ENCODE assay signal across 22 cellular contexts in the genomic region with DNA sequence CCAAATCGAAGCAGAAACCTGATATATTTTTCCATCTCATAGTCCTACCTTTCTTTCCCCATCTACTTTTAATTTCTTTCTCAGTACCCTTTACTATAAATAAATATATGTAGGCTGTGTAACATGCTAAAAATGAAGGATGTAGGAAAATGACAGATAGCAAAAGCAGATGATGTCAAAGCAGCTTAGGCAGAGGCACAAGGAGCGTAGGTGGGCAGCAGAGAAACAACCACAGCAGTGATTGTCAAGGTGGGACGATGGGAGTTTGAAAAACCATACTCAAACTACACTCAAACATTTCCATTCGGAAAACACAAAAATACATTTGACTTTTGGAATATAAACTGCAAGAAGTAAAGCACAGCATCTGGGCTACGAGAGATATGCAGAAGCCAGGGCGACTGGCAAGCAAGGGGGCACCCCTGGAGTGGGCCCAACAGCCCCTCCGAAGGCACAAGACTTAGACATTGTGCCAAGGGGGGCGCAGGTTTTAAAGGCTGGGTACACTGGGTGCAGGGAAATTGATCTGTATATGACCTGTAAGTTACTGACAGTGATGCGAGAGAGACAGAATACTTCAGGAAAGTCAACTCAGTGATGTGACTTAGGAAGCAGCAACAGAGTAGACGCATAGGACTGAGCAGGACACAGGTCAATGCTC. TPM values are rescaled to one million over a fixed set of nuclear protein-coding genes. Genes with fewer than 3 reads are reported as not detected.
DNase-seq lines count a peak whose midpoint lies in the region; ATAC-seq and TF ChIP-seq lines count a peak whose summit lies in the region.
"Had no signal": no experiment of that assay in that cellular context is flagged by ENCODE, and none has a peak within 500 bp of the region (broad histone marks: within the 10 kb centered on the region; RNA-seq: fewer than 3 reads in every experiment).

No MANE protein-coding gene starts in this region.

- no peak for DNase-seq in activated CD4-positive, alpha-beta T cell treated with anti-CD3 and anti-CD28 coated beads, Interleukin-2, amount 10 ng/mL, durations not matched to agents 24 days and 14 days
- no peak for DNase-seq in activated CD4-positive, alpha-beta T cell treated with anti-CD3 and anti-CD28 coated beads for 48 hours
- DNase-seq in naive thymus-derived CD8-positive, alpha-beta T cell: no peak
- no peak for DNase-seq in kidney glomerular epithelial cell (lab: John Stamatoyannopoulos, UW)
- DNase-seq in GM10266 (ENCODE audit: extremely low spot score): no peak
- DNase-seq: activated naive CD8-positive, alpha-beta T cell treated with anti-CD3 and anti-CD28 coated beads for 36 hours; activated T-cell treated with anti-CD3 and anti-CD28 coated beads, Interleukin-2, amount 50 U/mL, for 1 hour; BE2C; cortex of kidney; H7; heart right ventricle; Kasumi-1; left ventricle myocardium inferior; NCI-H1092; NCI-H510A; retina; RPMI8226; SK-N-SH; stimulated activated CD4-positive, alpha-beta T cell treated with anti-CD3 and anti-CD28 coated beads, Interleukin-12 subunit alpha, Interleukin-12 subunit beta, amount 100 ng/mL, for 4 hours had no signal

- 0 out of 22 replicates have a peak overlapping the region, but pooled peaks of 2 of the 11 experiments have one; percentile 5 to 19 for H3K9ac ChIP-seq in BLaER1 treated with 17β-estradiol and CSF1 and Interleukin-3, amounts not matched to agents 10 nM and 100 nM
- H3K9ac ChIP-seq: SK-N-SH had no signal

- H3K36me3 ChIP-seq in BLaER1 treated with 17β-estradiol and CSF1 and Interleukin-3, amounts not matched to agents 10 nM and 100 nM: peaks cover 74 to 99% (median 92%) of the 10 kb centered on the region in 11 experiments

- no peaks in the 10 kb centered on the region for H3K9me3 ChIP-seq in BLaER1 treated with 17β-estradiol and CSF1 and Interleukin-3, amounts not matched to agents 10 nM and 100 nM (replicated peaks in 1 of 11)
- H3K9me3 ChIP-seq: BE2C, heart right ventricle, left ventricle myocardium inferior, SK-N-SH had no signal

- no peak overlapping the region for H3K4me2 ChIP-seq in BLaER1 treated with 17β-estradiol and CSF1 and Interleukin-3, amounts not matched to agents 10 nM and 100 nM
- H3K4me2 ChIP-seq: SK-N-SH had no signal

- peaks cover 0 to 59% (median 7%) of the 10 kb centered on the region in 11 experiments; a peak in 10 of 22 replicates for H4K20me1 ChIP-seq in BLaER1 treated with 17β-estradiol and CSF1 and Interleukin-3, amounts not matched to agents 10 nM and 100 nM

- H3K4me1 ChIP-seq in BLaER1 treated with 17β-estradiol and CSF1 and Interleukin-3, amounts not matched to agents 10 nM and 100 nM: peaks cover 13 to 45% (median 34%) of the 10 kb centered on the region in 10 experiments; a peak in 19 of 20 replicates
- H3K4me1 ChIP-seq: BE2C had no signal

- no peaks in the 10 kb centered on the region for H3K27me3 ChIP-seq in BLaER1 treated with 17β-estradiol and CSF1 and Interleukin-3, amounts not matched to agents 10 nM and 100 nM
- H3K27me3 ChIP-seq: BE2C, heart right ventricle had no signal

- H3K27me3 Mint-ChIP-seq in activated CD4-positive, alpha-beta T cell treated with anti-CD3 and anti-CD28 coated beads, Interleukin-2, amount 10 ng/mL, durations not matched to agents 24 days and 14 days: no peaks in the 10 kb centered on the region
- H3K27me3 Mint-ChIP-seq in activated T-helper 17 cell treated with anti-CD3 and anti-CD28 coated beads, Interleukin-2, amount 50 U/mL, for 72 hours: no peaks in the 10 kb centered on the region
- H3K27me3 Mint-ChIP-seq in naive thymus-derived CD8-positive, alpha-beta T cell: no peaks in the 10 kb centered on the region
- H3K27me3 Mint-ChIP-seq: activated naive CD8-positive, alpha-beta T cell treated with anti-CD3 and anti-CD28 coated beads for 36 hours had no signal

- H3K4me3 ChIP-seq in BLaER1 treated with 17β-estradiol and CSF1 and Interleukin-3, amounts not matched to agents 10 nM and 100 nM: no peak overlapping the region
- H3K4me3 ChIP-seq: heart right ventricle, left ventricle myocardium inferior had no signal

- no peaks in the 10 kb centered on the region for H3K9me3 Mint-ChIP-seq in activated CD4-positive, alpha-beta T cell treated with anti-CD3 and anti-CD28 coated beads, Interleukin-2, amount 10 ng/mL, durations not matched to agents 24 days and 14 days
- H3K9me3 Mint-ChIP-seq in activated T-helper 17 cell treated with anti-CD3 and anti-CD28 coated beads, Interleukin-2, amount 50 U/mL, for 72 hours: no peaks in the 10 kb centered on the region
- H3K9me3 Mint-ChIP-seq in naive thymus-derived CD8-positive, alpha-beta T cell: no peaks in the 10 kb centered on the region
- H3K9me3 Mint-ChIP-seq: activated naive CD8-positive, alpha-beta T cell treated with anti-CD3 and anti-CD28 coated beads for 36 hours had no signal

- intact Hi-C loops in activated CD4-positive, alpha-beta T cell treated with anti-CD3 and anti-CD28 coated beads, Interleukin-2, amount 10 ng/mL, durations not matched to agents 24 days and 14 days (cut with micrococcal nuclease): no loop called here

- TF ChIP-seq CTCF in GM10266 (IDR thresholded peaks at IDR 0.05; ENCODE audit: control insufficient read depth, insufficient read depth, low read depth, missing control alignments): no peak

- peaks cover 66% of the 10 kb centered on the region for H3K36me3 Mint-ChIP-seq in activated CD4-positive, alpha-beta T cell treated with anti-CD3 and anti-CD28 coated beads, Interleukin-2, amount 10 ng/mL, durations not matched to agents 24 days and 14 days (ENCODE audit: low read depth)
- H3K36me3 Mint-ChIP-seq in activated T-helper 17 cell treated with anti-CD3 and anti-CD28 coated beads, Interleukin-2, amount 50 U/mL, for 72 hours (ENCODE audit: low read depth): peaks cover 94% of the 10 kb centered on the region
- H3K36me3 Mint-ChIP-seq in naive thymus-derived CD8-positive, alpha-beta T cell: peaks cover 0 to 87% (median 5%) of the 10 kb centered on the region in 3 donors

- H3K27ac Mint-ChIP-seq in activated CD4-positive, alpha-beta T cell treated with anti-CD3 and anti-CD28 coated beads, Interleukin-2, amount 10 ng/mL, durations not matched to agents 24 days and 14 days: peak overlapping the region; percentile 29
- peak overlapping the region; percentile 13 for H3K27ac Mint-ChIP-seq in activated T-helper 17 cell treated with anti-CD3 and anti-CD28 coated beads, Interleukin-2, amount 50 U/mL, for 72 hours
- peak overlapping the region in 6 of 10 donors; percentile 29 to 76 (median 42) for H3K27ac Mint-ChIP-seq in naive thymus-derived CD8-positive, alpha-beta T cell
- H3K27ac Mint-ChIP-seq: activated naive CD8-positive, alpha-beta T cell treated with anti-CD3 and anti-CD28 coated beads for 36 hours had no signal

- no peak for ATAC-seq in activated T-helper 17 cell treated with anti-CD3 and anti-CD28 coated beads, Interleukin-2, amount 50 U/mL, for 72 hours (replicated peaks)
- ATAC-seq in naive thymus-derived CD8-positive, alpha-beta T cell: no peak
- ATAC-seq in HG02571 (IDR thresholded peaks at IDR 0.05; ENCODE audit: unreplicated experiment): no peak

- H3K4me3 Mint-ChIP-seq in activated CD4-positive, alpha-beta T cell treated with anti-CD3 and anti-CD28 coated beads, Interleukin-2, amount 10 ng/mL, durations not matched to agents 24 days and 14 days: no peak overlapping the region
- H3K4me3 Mint-ChIP-seq in activated T-helper 17 cell treated with anti-CD3 and anti-CD28 coated beads, Interleukin-2, amount 50 U/mL, for 72 hours: no peak overlapping the region
- peak overlapping the region in 1 of 10 donors; percentile 0 for H3K4me3 Mint-ChIP-seq in naive thymus-derived CD8-positive, alpha-beta T cell
- H3K4me3 Mint-ChIP-seq: activated naive CD8-positive, alpha-beta T cell treated with anti-CD3 and anti-CD28 coated beads for 36 hours had no signal

- peak overlapping the region in 6 of 11 experiments; percentile 1 to 61 (median 10); a peak in 3 of 22 replicates for H3K27ac ChIP-seq in BLaER1 treated with 17β-estradiol and CSF1 and Interleukin-3, amounts not matched to agents 10 nM and 100 nM

- H3K4me1 Mint-ChIP-seq in activated CD4-positive, alpha-beta T cell treated with anti-CD3 and anti-CD28 coated beads, Interleukin-2, amount 10 ng/mL, durations not matched to agents 24 days and 14 days: peaks cover 47% of the 10 kb centered on the region
- H3K4me1 Mint-ChIP-seq in activated T-helper 17 cell treated with anti-CD3 and anti-CD28 coated beads, Interleukin-2, amount 50 U/mL, for 72 hours: peaks cover 41% of the 10 kb centered on the region
- peaks cover 17 to 43% (median 40%) of the 10 kb centered on the region in 4 donors for H3K4me1 Mint-ChIP-seq in naive thymus-derived CD8-positive, alpha-beta T cell

- POLR2A ChIA-PET in naive thymus-derived CD8-positive, alpha-beta T cell (lab: Charles Lee): no interaction called here

RNA-seq across cellular contexts. Expression of gene SNN, which starts 31.1 kb away (rescaled TPM):
- total RNA-seq in activated CD4-positive, alpha-beta T cell treated with anti-CD3 and anti-CD28 coated beads, Interleukin-2, amount 10 ng/mL, durations not matched to agents 24 days and 14 days: 8.3 and 9.1 TPM in 2 replicates
- 1 to 10 TPM; 3.3 to 4.9 TPM for total RNA-seq in activated T-helper 17 cell treated with anti-CD3 and anti-CD28 coated beads, Interleukin-2, amount 50 U/mL, for 72 hours
- total RNA-seq in naive thymus-derived CD8-positive, alpha-beta T cell: 10 to 100 TPM; 24.4 to 25.9 TPM
- polyA plus RNA-seq in naive thymus-derived CD8-positive, alpha-beta T cell: 10 to 100 TPM; 16.0 to 26.9 (median 19.0) TPM

RNA-seq across cellular contexts. Expression of gene TXNDC11, which starts 43.3 kb away (rescaled TPM):
- 41.7 and 43.6 TPM in 2 replicates for total RNA-seq in activated CD4-positive, alpha-beta T cell treated with anti-CD3 and anti-CD28 coated beads, Interleukin-2, amount 10 ng/mL, durations not matched to agents 24 days and 14 days
- total RNA-seq in activated T-helper 17 cell treated with anti-CD3 and anti-CD28 coated beads, Interleukin-2, amount 50 U/mL, for 72 hours: 10 to 100 TPM; 33.8 to 38.6 TPM
- 10 to 100 TPM; 35.3 to 41.8 TPM for total RNA-seq in naive thymus-derived CD8-positive, alpha-beta T cell
- 10 to 100 TPM; 31.8 to 46.8 (median 35.4) TPM for polyA plus RNA-seq in naive thymus-derived CD8-positive, alpha-beta T cell
